Comparison of ENCODE assay signal across 24 cellular contexts in genomic region chr13:100398360-100398759, GRCh38.
"Had no signal": no experiment of that assay in that cellular context is flagged by ENCODE, and none has a peak within 500 bp of the region (broad histone marks: within the 10 kb centered on the region; RNA-seq: fewer than 3 reads in every experiment).

No MANE protein-coding gene starts in this region.

- H2AFZ ChIP-seq: hepatocyte, neural progenitor cell, parathyroid adenoma had no signal

- H3K4me2 ChIP-seq: hepatocyte, neural progenitor cell had no signal

- H3K4me1 ChIP-seq: gastroesophageal sphincter, parathyroid adenoma, vagina had no signal

- DNase-seq: dorsolateral prefrontal cortex; effector CD4-positive, alpha-beta T cell; endodermal cell; foreskin keratinocyte; heart left ventricle; kidney; natural killer cell; right lobe of liver; small intestine; stimulated activated CD4-positive, alpha-beta T cell treated with anti-CD3 and anti-CD28 coated beads, Interleukin-15, amount 100 ng/mL, for 24 hours; stimulated activated CD4-positive, alpha-beta T cell treated with anti-CD3 and anti-CD28 coated beads, Interleukin-2, amount 100 ng/mL, for 48 hours; stimulated activated naive CD4-positive, alpha-beta T cell; stimulated activated naive CD8-positive, alpha-beta T cell treated with anti-CD3 and anti-CD28 coated beads, Interleukin-15, amount 100 ng/mL, for 72 hours; thyroid gland; trophoblast cell had no signal

- H3K36me3 ChIP-seq: heart left ventricle, neural progenitor cell, right lobe of liver, thyroid gland, vagina had no signal

- H3K9me3 ChIP-seq: right lobe of liver, thyroid gland, vagina had no signal

- H3K27ac ChIP-seq: dorsolateral prefrontal cortex, epithelial cell of prostate, foreskin keratinocyte, gastroesophageal sphincter, heart left ventricle, hepatocyte, neural progenitor cell, parathyroid adenoma, right lobe of liver, thyroid gland, vagina had no signal

- H3K9ac ChIP-seq: neural progenitor cell, parathyroid adenoma had no signal

- H3K27me3 ChIP-seq: dorsolateral prefrontal cortex, foreskin keratinocyte, gastroesophageal sphincter, heart left ventricle, hepatocyte, neural progenitor cell, right lobe of liver, thyroid gland, vagina had no signal

- FAIRE-seq: small intestine had no signal

- H3K4me3 ChIP-seq: dorsolateral prefrontal cortex, gastroesophageal sphincter, heart left ventricle, hepatocyte, lung, neural progenitor cell, right lobe of liver, thyroid gland, vagina had no signal

- H3K79me2 ChIP-seq: hepatocyte, parathyroid adenoma had no signal

- ATAC-seq: esophagus mucosa; foreskin keratinocyte; gastroesophageal sphincter; heart left ventricle; left lobe of liver; natural killer cell; right lobe of liver; stimulated activated naive CD8-positive, alpha-beta T cell treated with anti-CD3 and anti-CD28 coated beads, Interleukin-15, amount 100 ng/mL, for 72 hours had no signal
